ENCODE assay signal across 13 cellular contexts in genomic region chr2:231720292-231720691, GRCh38. TPM values are rescaled to one million over a fixed set of nuclear protein-coding genes. Genes with fewer than 3 reads are reported as not detected.
DNase-seq lines count a peak whose midpoint lies in the region; ATAC-seq and TF ChIP-seq lines count a peak whose summit lies in the region.
"Had no signal": no experiment of that assay in that cellular context is flagged by ENCODE, and none has a peak within 500 bp of the region (broad histone marks: within the 10 kb centered on the region; RNA-seq: fewer than 3 reads in every experiment).

No MANE protein-coding gene starts in this region.

- H3K27ac ChIP-seq in DOHH2 (ENCODE audit: low read depth, low read length) = peak overlapping the region; percentile 28
- H3K27ac ChIP-seq in HEK293 (ENCODE audit: extremely low read depth, low read depth, low read length) = no peak overlapping the region
- H3K27ac ChIP-seq: A549, HL-60 had no signal

- peaks cover 54% of the 10 kb centered on the region for H3K4me1 ChIP-seq in DOHH2 (ENCODE audit: control insufficient read depth, low read length)
- H3K4me1 ChIP-seq in HEK293 (ENCODE audit: control insufficient read depth, insufficient read depth, low read length) = peaks cover 7% of the 10 kb centered on the region; the same call in 1 of the 2 replicates

- intact Hi-C loops in sciatic nerve (cut with DNase I) = no loop called here

- H3F3A ChIP-seq in DOHH2 (ENCODE audit: control insufficient read depth, insufficient read depth) = peaks cover 26% of the 10 kb centered on the region

- no peaks in the 10 kb centered on the region for H3K36me3 Mint-ChIP-seq in chondrocyte (ENCODE audit: low read depth)
- peaks cover 3% of the 10 kb centered on the region for H3K36me3 Mint-ChIP-seq in activated naive CD4-positive, alpha-beta T cell treated with anti-CD3 and anti-CD28 coated beads, Interleukin-2, amount 10 ng/mL, durations not matched to agents 7 days and 5 days
- H3K36me3 Mint-ChIP-seq: CD8-positive, alpha-beta memory T cell had no signal

- peak overlapping the region; percentile 32 for H3K4me2 ChIP-seq in DOHH2 (ENCODE audit: low read length)
- H3K4me2 ChIP-seq: A549 had no signal

- no peaks in the 10 kb centered on the region for H3K9me3 Mint-ChIP-seq in chondrocyte (ENCODE audit: low read depth)
- H3K9me3 Mint-ChIP-seq in activated naive CD4-positive, alpha-beta T cell treated with anti-CD3 and anti-CD28 coated beads, Interleukin-2, amount 10 ng/mL, durations not matched to agents 7 days and 5 days = peaks cover 1% of the 10 kb centered on the region
- H3K9me3 Mint-ChIP-seq: H9 had no signal

- no peaks in the 10 kb centered on the region for H4K20me1 ChIP-seq in DOHH2 (ENCODE audit: control insufficient read depth, insufficient read depth, low read depth, low read length)

- POLR2A ChIA-PET in HEK293 (lab: Yijun Ruan, JAX) = no interaction called here

- H3K4me3 ChIP-seq in DOHH2 (ENCODE audit: low read length) = peak overlapping the region; percentile 3; the same call in 1 of the 2 replicates
- H3K4me3 ChIP-seq in HEK293 (ENCODE audit: low read depth, low read length) = no peak overlapping the region
- H3K4me3 ChIP-seq: A549 had no signal

- no peaks in the 10 kb centered on the region for H3K27me3 ChIP-seq in DOHH2 (ENCODE audit: control insufficient read depth, low read length)

- no peaks in the 10 kb centered on the region for H3K9me2 ChIP-seq in DOHH2 (replicated peaks; ENCODE audit: control insufficient read depth, low read length)

- H3K36me3 ChIP-seq in DOHH2 (ENCODE audit: control insufficient read depth, low read length) (peaks cover 10% of the 10 kb centered on the region), HEK293 (ENCODE audit: control insufficient read depth in 2 of 2, insufficient read depth in 1 of 2, low read length in 2 of 2) (peaks cover 0 to 5% of the 10 kb centered on the region in 2 experiments; a peak in 1 of 3 replicates)

- CTCF ChIA-PET in HEK293 (lab: Yijun Ruan, JAX) = interaction anchor here (1.4 kb wide), 1 partner anchor 43 kb away, joined by 6 read pairs; no protein-coding TSS in a partner anchor
- CTCF ChIA-PET in activated naive CD4-positive, alpha-beta T cell treated with anti-CD3 and anti-CD28 coated beads, Interleukin-2, amount 10 ng/mL, durations not matched to agents 7 days and 5 days (lab: Charles Lee) = interaction anchor here (1.0 to 9.7 kb wide), 2 partner anchors 39 to 43 kb away, joined by 6 to 473 read pairs; no protein-coding TSS in a partner anchor

- H3K79me2 ChIP-seq in DOHH2 (ENCODE audit: control insufficient read depth, low read length) = peaks cover 8% of the 10 kb centered on the region

- H3K4me3 Mint-ChIP-seq in chondrocyte (ENCODE audit: unreplicated experiment) = no peak overlapping the region
- no peak overlapping the region for H3K4me3 Mint-ChIP-seq in activated naive CD4-positive, alpha-beta T cell treated with anti-CD3 and anti-CD28 coated beads, Interleukin-2, amount 10 ng/mL, durations not matched to agents 7 days and 5 days
- H3K4me3 Mint-ChIP-seq: CD8-positive, alpha-beta memory T cell; H9 had no signal

- H3K9me3 ChIP-seq in DOHH2 (ENCODE audit: control insufficient read depth, insufficient read depth, low read length) (0 out of 2 replicates have a peak, but pooled peaks cover 5% of the 10 kb centered on the region), HEK293 (ENCODE audit: control insufficient read depth, insufficient read depth, low read depth, low read length) (no peaks in the 10 kb centered on the region)
- H3K9me3 ChIP-seq: A549 had no signal

- DNase-seq in chondrocyte (ENCODE audit: low spot score) (peak; percentile 9), sciatic nerve (ENCODE audit: low spot score) (peak; percentile 25), MV-4-11 (lab: John Stamatoyannopoulos, UW) (no peak), NK-92 (lab: John Stamatoyannopoulos, UW; ENCODE audit: unreplicated experiment) (no peak)
- DNase-seq in activated naive CD4-positive, alpha-beta T cell treated with anti-CD3 and anti-CD28 coated beads, Interleukin-2, amount 10 ng/mL, durations not matched to agents 7 days and 5 days = no peak
- DNase-seq: CD8-positive, alpha-beta memory T cell; DMS53; GOT3; H9 had no signal

- H3K4me1 Mint-ChIP-seq in chondrocyte (ENCODE audit: low read depth) = peaks cover 21% of the 10 kb centered on the region
- peaks cover 5% of the 10 kb centered on the region for H3K4me1 Mint-ChIP-seq in activated naive CD4-positive, alpha-beta T cell treated with anti-CD3 and anti-CD28 coated beads, Interleukin-2, amount 10 ng/mL, durations not matched to agents 7 days and 5 days

- ATAC-seq in sciatic nerve = no peak
- ATAC-seq: A549 had no signal

- no peak for TF ChIP-seq CTCF in DOHH2 (IDR thresholded peaks at IDR 0.05; ENCODE audit: low read depth, low read length, poor library complexity, severe bottlenecking)
- TF ChIP-seq CTCF in HEK293 (tag by site-specific recombination; IDR thresholded peaks at IDR 0.05) = no peak
- no peak for TF ChIP-seq CTCF in chondrocyte (IDR thresholded peaks at IDR 0.05)

- H3K27me3 Mint-ChIP-seq in chondrocyte (ENCODE audit: low read depth) = no peaks in the 10 kb centered on the region
- peaks cover 10% of the 10 kb centered on the region for H3K27me3 Mint-ChIP-seq in activated naive CD4-positive, alpha-beta T cell treated with anti-CD3 and anti-CD28 coated beads, Interleukin-2, amount 10 ng/mL, durations not matched to agents 7 days and 5 days

- no peak overlapping the region for H3K27ac Mint-ChIP-seq in chondrocyte (ENCODE audit: unreplicated experiment)
- H3K27ac Mint-ChIP-seq in activated naive CD4-positive, alpha-beta T cell treated with anti-CD3 and anti-CD28 coated beads, Interleukin-2, amount 10 ng/mL, durations not matched to agents 7 days and 5 days = no peak overlapping the region
- H3K27ac Mint-ChIP-seq: H9 had no signal

TF ChIP-seq in HEK293, 187 proteins besides CTCF, POLR2A, EP300 and RAD21:
- peak; percentile 66; the same call in 1 of the 2 replicates for TF ChIP-seq OSR2 (tag by site-specific recombination; IDR thresholded peaks at IDR 0.05)
- TF ChIP-seq ZNF202 (tag by site-specific recombination; IDR thresholded peaks at IDR 0.05; ENCODE audit: borderline replicate concordance) = no peak

RNA-seq across cellular contexts. Expression of gene PTMA, which starts 12.0 kb away (rescaled TPM):
- 391 to 435 TPM (median 409 TPM) in 3 replicates for total RNA-seq in chondrocyte
- 779 TPM for total RNA-seq in sciatic nerve

Comparison
In these comparisons a context has a peak if more than half of its experiments do, and no peak if none do; other contexts are left out.
1. DNase-seq: peak in chondrocyte (single experiment) and sciatic nerve (single experiment); none in activated naive CD4-positive, alpha-beta T cell treated with anti-CD3 and anti-CD28 coated beads, Interleukin-2, amount 10 ng/mL, durations not matched to agents 7 days and 5 days (single experiment), MV-4-11 (single experiment) and NK-92 (single experiment).